In the genomic region with DNA sequence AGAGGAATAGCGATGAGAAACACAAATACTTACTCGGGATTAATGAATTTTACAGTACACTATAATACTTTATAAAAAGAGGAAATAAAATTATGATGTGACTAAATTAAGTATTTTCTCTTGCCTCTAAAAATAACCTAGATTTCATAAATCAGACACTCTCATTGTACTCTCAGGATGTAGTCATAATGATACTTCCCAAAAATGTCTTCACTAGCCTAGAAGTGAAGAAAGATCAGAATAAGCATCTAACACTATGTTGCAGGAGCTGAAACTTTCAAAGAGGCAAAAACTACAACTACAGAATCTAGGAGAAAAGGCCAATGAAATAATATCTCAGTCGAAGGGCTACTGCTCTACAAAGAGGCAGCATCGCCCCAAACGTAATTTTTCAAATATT, we compare ENCODE assay signal across 13 cellular contexts. TPM values are rescaled to one million over a fixed set of nuclear protein-coding genes. Genes with fewer than 3 reads are reported as not detected.
DNase-seq lines count a peak whose midpoint lies in the region; ATAC-seq and TF ChIP-seq lines count a peak whose summit lies in the region.
"Had no signal": no experiment of that assay in that cellular context is flagged by ENCODE, and none has a peak within 500 bp of the region (broad histone marks: within the 10 kb centered on the region; RNA-seq: fewer than 3 reads in every experiment).

No MANE protein-coding gene starts in this region.

- H3K36me3 Mint-ChIP-seq in CD14-positive monocyte = no peaks in the 10 kb centered on the region

- H3K27ac ChIP-seq in SK-N-MC = peak overlapping the region; percentile 46; the same call in 1 of the 2 replicates
- H3K27ac ChIP-seq: body of pancreas, WERI-Rb-1 had no signal

- peaks cover 13% of the 10 kb centered on the region for H3K4me1 Mint-ChIP-seq in CD14-positive monocyte

- TF ChIP-seq CTCF in CD14-positive monocyte (IDR thresholded peaks at IDR 0.05) = no peak

- no peak overlapping the region for H3K4me3 ChIP-seq in SK-N-MC
- H3K4me3 ChIP-seq: body of pancreas had no signal

- peaks cover 0 to 4% (median 0%) of the 10 kb centered on the region in 3 donors for H3K27me3 Mint-ChIP-seq in CD14-positive monocyte (ENCODE audit: low read depth in 3 of 3)

- no peaks in the 10 kb centered on the region for H3K36me3 ChIP-seq in SK-N-MC (ENCODE audit: insufficient read depth, low read length)
- H3K36me3 ChIP-seq: WERI-Rb-1 had no signal

- H3K9me3 ChIP-seq in SK-N-MC (ENCODE audit: low read depth, low read length) = no peaks in the 10 kb centered on the region
- H3K9me3 ChIP-seq: body of pancreas had no signal

- no peak overlapping the region for H3K4me3 Mint-ChIP-seq in CD14-positive monocyte

- no peaks in the 10 kb centered on the region for H3K9me3 Mint-ChIP-seq in CD14-positive monocyte

- DNase-seq in CD14-positive monocyte (ENCODE audit: low spot score) (no peak), SK-N-MC (ENCODE audit: low read depth, low spot score) (no peak), NCI-H774 (lab: John Stamatoyannopoulos, UW) (no peak)
- DNase-seq: activated naive CD4-positive, alpha-beta T cell treated with Interleukin-2 at 50 U/mL for 16 hours; body of pancreas; kidney; stimulated activated naive CD8-positive, alpha-beta T cell treated with anti-CD3 and anti-CD28 coated beads, Interleukin-15, Interleukin-2, amounts not matched to agents 100 U/mL and 50 U/mL, for 24 hours; WERI-Rb-1 had no signal

- intact Hi-C loops in CD14-positive monocyte (cut with micrococcal nuclease) = no loop called here

- no peak overlapping the region for H3K9ac ChIP-seq in SK-N-MC (ENCODE audit: insufficient read length)

- peak overlapping the region in 6 of 7 donors; percentile 55 to 88 (median 74) for H3K27ac Mint-ChIP-seq in CD14-positive monocyte

- peak; percentile 52 for ATAC-seq in GM19043 (IDR thresholded peaks at IDR 0.05; ENCODE audit: low read depth, unreplicated experiment)
- ATAC-seq in HG03342 (IDR thresholded peaks at IDR 0.05; ENCODE audit: unreplicated experiment) = peak; percentile 55
- no peak for ATAC-seq in GM21447 (IDR thresholded peaks at IDR 0.05; ENCODE audit: unreplicated experiment)
- no peak for ATAC-seq in HG03521 (IDR thresholded peaks at IDR 0.05; ENCODE audit: unreplicated experiment)
- no peak for ATAC-seq in GM19452 (IDR thresholded peaks at IDR 0.05; ENCODE audit: unreplicated experiment)
- ATAC-seq: body of pancreas had no signal

RNA-seq across cellular contexts. Expression of a gene that starts 49.4 kb away (rescaled TPM):
- polyA plus RNA-seq in CD14-positive monocyte = 10 to 100 TPM; 12.5 to 12.9 TPM

Comparison
In these comparisons a context has a peak if more than half of its experiments do, and no peak if none do; other contexts are left out.
1. ATAC-seq: peak in GM19043 (single experiment) and HG03342 (single experiment); none in GM21447 (single experiment), HG03521 (single experiment) and GM19452 (single experiment).